In the genomic region with DNA sequence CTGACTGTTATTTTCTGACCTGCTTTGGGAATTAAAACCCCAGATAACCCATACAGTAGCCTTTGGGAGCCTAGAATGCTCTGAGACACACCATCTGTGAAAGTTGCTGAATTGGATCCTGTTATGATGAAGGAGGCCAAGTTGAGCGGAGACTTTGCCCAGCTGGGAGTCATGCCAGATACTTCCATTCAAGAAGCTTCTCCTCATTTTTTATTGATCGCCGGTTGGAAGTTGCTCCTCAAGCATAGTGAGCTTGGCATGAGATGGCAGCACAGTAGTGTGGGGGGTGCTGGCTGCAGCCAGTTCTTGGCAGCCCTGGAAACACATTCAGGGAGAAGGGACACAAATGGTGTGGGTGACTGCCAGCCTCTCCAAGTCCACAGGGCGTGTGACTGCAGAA, we compare ENCODE assay signal across 21 cellular contexts.
DNase-seq lines count a peak whose midpoint lies in the region; ATAC-seq lines count a peak whose summit lies in the region.
"Had no signal": no experiment of that assay in that cellular context is flagged by ENCODE, and none has a peak within 500 bp of the region (broad histone marks: within the 10 kb centered on the region; RNA-seq: fewer than 3 reads in every experiment).

No MANE protein-coding gene starts in this region.

- no peaks in the 10 kb centered on the region for H3K36me3 ChIP-seq in MG63
- H3K36me3 ChIP-seq: brain microvascular endothelial cell, ovary, tibial artery had no signal

- DNase-seq in MG63 = peak; percentile 78
- DNase-seq in caudate nucleus (lab: John Stamatoyannopoulos, UW) = peak in 51 of 61 donors; percentile 2 to 83 (median 22)
- no peak for DNase-seq in left lobe of liver (ENCODE audit: low spot score)
- DNase-seq in substantia nigra (lab: John Stamatoyannopoulos, UW) = peak in 42 of 49 donors; percentile 1 to 73 (median 36)
- no peak for DNase-seq in activated naive CD4-positive, alpha-beta T cell treated with anti-CD3 and anti-CD28 coated beads, Interleukin-2, amount 50 U/mL, for 16 hours
- DNase-seq: activated naive CD8-positive, alpha-beta T cell treated with anti-CD3 and anti-CD28 coated beads for 36 hours; brain microvascular endothelial cell; COR-L47; islet precursor cell; mammary epithelial cell; naive thymus-derived CD4-positive, alpha-beta T cell; NCI-H1436 treated with DMSO at 0.1 percent for 48 hours; NCI-H748 treated with DMSO at 0.1 percent for 48 hours; SHP77; stimulated activated naive B cell treated with anti-CD40 and anti-IgM and Interleukin-4, amounts not matched to agents 10 μg/mL and 1 μg/mL and 100 μg/mL, for 72 hours; tibial artery had no signal

- H3K27me3 ChIP-seq in MG63 = no peaks in the 10 kb centered on the region
- H3K27me3 ChIP-seq: brain microvascular endothelial cell, hepatocyte, ovary, tibial artery had no signal

- H3K4me3 ChIP-seq in MG63 = no peak overlapping the region
- H3K4me3 ChIP-seq: hepatocyte, ovary, tibial artery had no signal

- H3K27ac ChIP-seq in caudate nucleus (ENCODE audit: low read depth, low read length) (no peak overlapping the region), substantia nigra (ENCODE audit: low read depth, low read length, poor library complexity, severe bottlenecking) (no peak overlapping the region)
- H3K27ac ChIP-seq: brain microvascular endothelial cell, hepatocyte, HL-60, ovary, tibial artery had no signal

- no peaks in the 10 kb centered on the region for H3K9me3 ChIP-seq in MG63
- H3K9me3 ChIP-seq: ovary, tibial artery had no signal

- ATAC-seq in left lobe of liver (peak; percentile 47), HG03159 (IDR thresholded peaks at IDR 0.05; ENCODE audit: unreplicated experiment) (no peak), GM19463 (IDR thresholded peaks at IDR 0.05; ENCODE audit: unreplicated experiment) (no peak)
- ATAC-seq: naive thymus-derived CD4-positive, alpha-beta T cell; stimulated activated naive B cell treated with anti-CD40 and anti-IgM and Interleukin-4, amounts not matched to agents 10 μg/mL and 1 μg/mL and 100 μg/mL, for 72 hours had no signal

Comparison
In these comparisons a context has a peak if more than half of its experiments do, and no peak if none do; other contexts are left out.
1. DNase-seq: peak in MG63 (single experiment), caudate nucleus (51 of 61) and substantia nigra (42 of 49); none in left lobe of liver (single experiment) and activated naive CD4-positive, alpha-beta T cell treated with anti-CD3 and anti-CD28 coated beads, Interleukin-2, amount 50 U/mL, for 16 hours (single experiment).